Comparison of ENCODE assay signal across 7 cellular contexts in genomic region chr5:180609817-180610550, GRCh38. TPM values are rescaled to one million over a fixed set of nuclear protein-coding genes. Genes with fewer than 3 reads are reported as not detected.
"Had no signal": no experiment of that assay in that cellular context is flagged by ENCODE, and none has a peak within 500 bp of the region (broad histone marks: within the 10 kb centered on the region; RNA-seq: fewer than 3 reads in every experiment).

No MANE protein-coding gene starts in this region.

- H3K27ac Mint-ChIP-seq: GM23338 had no signal

- H3K4me2 ChIP-seq: GM23338 had no signal

- ATAC-seq: GM23338, HCT116, K562 had no signal

- H3K9me3 Mint-ChIP-seq: GM23338 had no signal

- H3K4me3 ChIP-seq: GM23338, HAP-1, K562 had no signal

- H3K9me3 ChIP-seq: HAP-1 had no signal

- H3K4me1 ChIP-seq: HAP-1 had no signal

- H2AFZ ChIP-seq: GM23338 had no signal

- DNase-seq: IMR-90 had no signal

- H3K4me3 Mint-ChIP-seq: GM23338 had no signal

- H3K36me3 ChIP-seq: HAP-1 had no signal

RNA-seq across cellular contexts. Expression of gene SCGB3A1, which starts 18.7 kb away (rescaled TPM):
- total RNA-seq: GM23338, H1, HT-29, IMR-90 had no signal
- polyA plus RNA-seq: GM23338, IMR-90, K562 had no signal

RNA-seq across cellular contexts. Expression of gene FLT4, which starts 39.4 kb away (rescaled TPM):
- total RNA-seq: HT-29 had no signal
